ENCODE assay signal across 31 cellular contexts in the genomic region with DNA sequence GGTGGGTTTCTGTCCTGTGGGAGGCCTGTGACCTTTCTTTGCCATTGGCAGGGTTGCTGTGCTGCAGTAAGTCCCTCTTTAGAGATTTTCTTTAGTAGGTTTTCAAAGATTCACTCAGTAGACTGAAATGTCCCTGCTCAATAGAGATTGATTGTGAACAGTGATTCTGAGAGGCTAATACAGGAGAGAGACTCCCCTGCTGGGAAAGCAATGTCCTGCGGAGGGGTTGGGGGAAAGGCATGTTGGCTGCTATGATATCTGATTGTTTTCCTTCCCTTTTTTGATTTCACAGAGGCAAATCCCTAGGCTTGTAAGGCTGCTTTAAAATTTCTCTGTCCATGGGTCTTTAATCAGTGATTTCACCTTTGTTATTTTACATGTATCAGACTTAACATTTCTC.
"Had no signal": no experiment of that assay in that cellular context is flagged by ENCODE, and none has a peak within 500 bp of the region (broad histone marks: within the 10 kb centered on the region; RNA-seq: fewer than 3 reads in every experiment).

No MANE protein-coding gene starts in this region.

- H3K27me3 ChIP-seq: breast epithelium, pancreas, tibial artery had no signal

- H3K9me3 ChIP-seq: breast epithelium, pancreas, prostate gland, tibial artery had no signal

- H3K4me3 ChIP-seq: breast epithelium, pancreas, prostate gland, skin epidermis, tibial artery had no signal

- ATAC-seq: left colon; pancreas; sciatic nerve; stimulated activated memory B cell treated with anti-CD40 and anti-IgM and Interleukin-4, amounts not matched to agents 10 μg/mL and 1 μg/mL and 100 μg/mL, for 72 hours; stimulated activated naive CD8-positive, alpha-beta T cell treated with anti-CD3 and anti-CD28 coated beads, Interleukin-15, amount 100 ng/mL, for 72 hours had no signal

- DNase-seq: activated CD4-positive, alpha-beta memory T cell treated with anti-CD3 and anti-CD28 coated beads, Interleukin-2, amount 10 ng/mL, durations not matched to agents 7 days and 5 days; activated CD4-positive, alpha-beta T cell treated with anti-CD3 and anti-CD28 coated beads for 1 hour; activated CD4-positive, alpha-beta T cell treated with anti-CD3 and anti-CD28 coated beads, Interleukin-2, amount 10 ng/mL, durations not matched to agents 7 days and 5 days; activated CD8-positive, alpha-beta memory T cell treated with anti-CD3 and anti-CD28 coated beads, Interleukin-2, amount 50 U/mL, for 48 hours; activated gamma-delta T cell; activated naive CD4-positive, alpha-beta T cell treated with anti-CD3 and anti-CD28 coated beads, Interleukin-2, amount 10 ng/mL, durations not matched to agents 7 days and 5 days; activated naive CD8-positive, alpha-beta T cell treated with anti-CD3 and anti-CD28 coated beads, Interleukin-2, amount 10 ng/mL, durations not matched to agents 7 days and 5 days; activated T-cell treated with anti-CD3 and anti-CD28 coated beads, Interleukin-2, amount 50 U/mL, for 24 hours; amygdala; central memory CD4-positive, alpha-beta T cell; dermis blood vessel endothelial cell; effector CD8-positive, alpha-beta T cell; kidney; left colon; mammary epithelial cell; naive B cell; nucleus accumbens; pancreas; retina; stimulated activated CD4-positive, alpha-beta T cell treated with anti-CD3 and anti-CD28 coated beads, Interleukin-12 subunit alpha, Interleukin-12 subunit beta, amount 100 ng/mL, for 4 hours; stimulated activated CD4-positive, alpha-beta T cell treated with anti-CD3 and anti-CD28 coated beads, Interleukin-4, amount 100 ng/mL, for 1 hour; stimulated activated naive CD8-positive, alpha-beta T cell treated with anti-CD3 and anti-CD28 coated beads, Interleukin-15, amount 100 ng/mL, for 72 hours; T-helper 9 cell; tibial artery had no signal

- H3K4me1 ChIP-seq: breast epithelium, pancreas, prostate gland had no signal

- H3K27ac ChIP-seq: breast epithelium, pancreas, prostate gland, skin epidermis, tibial artery had no signal

- H3K36me3 ChIP-seq: breast epithelium, pancreas, prostate gland, tibial artery had no signal

- FAIRE-seq: colon, frontal cortex, kidney, pancreas had no signal
